Comparison of ENCODE assay signal across 8 cellular contexts in the genomic region with DNA sequence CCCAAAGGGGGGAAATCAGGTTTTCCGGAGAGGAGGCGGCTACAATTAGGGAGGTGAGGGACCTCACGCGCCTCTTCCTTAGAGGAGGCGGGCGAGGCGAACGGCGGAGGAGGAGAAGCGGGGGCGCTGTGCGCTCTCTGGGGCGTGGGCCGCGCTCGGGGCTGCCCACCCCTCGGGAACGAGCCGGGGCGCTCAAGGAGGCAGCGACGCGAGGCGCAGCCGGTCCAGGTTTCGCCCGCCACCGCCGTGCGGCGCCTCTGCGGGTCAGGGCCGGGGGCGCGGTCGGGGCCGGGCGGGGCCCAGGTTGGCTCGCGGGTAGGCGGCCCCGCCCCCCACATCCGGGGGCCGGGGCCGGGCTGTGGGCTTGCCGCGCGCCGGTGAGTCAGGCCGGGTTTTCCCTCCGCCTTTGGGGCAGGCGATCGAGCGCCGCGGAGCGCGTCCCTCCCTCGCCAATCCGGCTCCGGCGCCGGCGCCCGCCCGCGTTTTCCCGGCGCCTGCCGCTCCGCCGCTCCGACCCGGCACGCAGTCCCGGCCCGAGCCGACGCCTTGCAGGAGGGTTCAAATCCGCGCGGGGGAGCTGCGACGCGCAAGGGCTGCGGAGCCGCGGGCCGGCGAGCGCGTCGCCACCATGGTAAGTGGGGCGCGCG. TPM values are rescaled to one million over a fixed set of nuclear protein-coding genes. Genes with fewer than 3 reads are reported as not detected.
A peak's percentile ranks its signal among the peaks of the same experiment; 100 is the strongest.
DNase-seq lines count a peak whose midpoint lies in the region; ATAC-seq and TF ChIP-seq lines count a peak whose summit lies in the region.

A gene with protein sequence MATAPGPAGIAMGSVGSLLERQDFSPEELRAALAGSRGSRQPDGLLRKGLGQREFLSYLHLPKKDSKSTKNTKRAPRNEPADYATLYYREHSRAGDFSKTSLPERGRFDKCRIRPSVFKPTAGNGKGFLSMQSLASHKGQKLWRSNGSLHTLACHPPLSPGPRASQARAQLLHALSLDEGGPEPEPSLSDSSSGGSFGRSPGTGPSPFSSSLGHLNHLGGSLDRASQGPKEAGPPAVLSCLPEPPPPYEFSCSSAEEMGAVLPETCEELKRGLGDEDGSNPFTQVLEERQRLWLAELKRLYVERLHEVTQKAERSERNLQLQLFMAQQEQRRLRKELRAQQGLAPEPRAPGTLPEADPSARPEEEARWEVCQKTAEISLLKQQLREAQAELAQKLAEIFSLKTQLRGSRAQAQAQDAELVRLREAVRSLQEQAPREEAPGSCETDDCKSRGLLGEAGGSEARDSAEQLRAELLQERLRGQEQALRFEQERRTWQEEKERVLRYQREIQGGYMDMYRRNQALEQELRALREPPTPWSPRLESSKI (plus strand): TSS at position 392 of the 647 bp plus-strand sequence. CDS start 6,052 bp downstream, outside the sequence.

- peak; percentile 10 for TF ChIP-seq CTCF in endodermal cell (conservative IDR thresholded peaks at IDR 0.05)
- TF ChIP-seq CTCF in natural killer cell (IDR thresholded peaks at IDR 0.05) = no peak

- peak within 1 kb of the TSS; percentile 88 for H3K4me3 ChIP-seq in endodermal cell (ENCODE audit: low read length)

- intact Hi-C loops in natural killer cell (cut with micrococcal nuclease) = loop anchor here (10.0 kb wide), 1 partner anchor 122 kb away; a partner anchor contains a TSS

- no peaks in the 10 kb centered on the region for H3K27me3 ChIP-seq in endodermal cell (ENCODE audit: control insufficient read depth, insufficient read depth, low read length, poor library complexity, severe bottlenecking)

- H3K4me1 Mint-ChIP-seq in endodermal cell (peaks cover 22% of the 10 kb centered on the region), natural killer cell (peaks cover 29 to 38% of the 10 kb centered on the region in 2 donors)
- H3K4me1 Mint-ChIP-seq in stimulated activated naive CD8-positive, alpha-beta T cell treated with anti-CD3 and anti-CD28 coated beads, Interleukin-15, amount 100 ng/mL, for 72 hours = peaks cover 53% of the 10 kb centered on the region

- H3K4me3 Mint-ChIP-seq in endodermal cell (peak within 1 kb of the TSS; percentile 92), natural killer cell (peak within 1 kb of the TSS; percentile 91)
- peak within 1 kb of the TSS; percentile 97 to 99 for H3K4me3 Mint-ChIP-seq in stimulated activated naive CD8-positive, alpha-beta T cell treated with anti-CD3 and anti-CD28 coated beads, Interleukin-15, amount 100 ng/mL, for 72 hours

- H3K4me1 ChIP-seq in endodermal cell (ENCODE audit: control insufficient read depth, insufficient read depth, low read length) = peaks cover 13% of the 10 kb centered on the region

- DNase-seq in NCI-H146 (lab: John Stamatoyannopoulos, UW) (peak; percentile 57), NCI-H146 treated with DMSO at 0.1 percent for 48 hours (lab: John Stamatoyannopoulos, UW; ENCODE audit: unreplicated experiment) (no peak), NCI-H2171 (lab: John Stamatoyannopoulos, UW) (peak; percentile 39), endodermal cell (peak; percentile 95), natural killer cell (peak; percentile 85)
- peak; percentile 68 to 74 for DNase-seq in activated CD8-positive, alpha-beta memory T cell treated with anti-CD3 and anti-CD28 coated beads for 1 hour (ENCODE audit: extremely low read depth in 1 of 2, low read depth in 1 of 2)
- peak; percentile 86 to 87 for DNase-seq in stimulated activated naive CD8-positive, alpha-beta T cell treated with anti-CD3 and anti-CD28 coated beads, Interleukin-15, amount 100 ng/mL, for 72 hours

- H3K27ac Mint-ChIP-seq in endodermal cell (peak within 1 kb of the TSS; percentile 92), natural killer cell (peak within 1 kb of the TSS; percentile 90 to 94)
- peak within 1 kb of the TSS; percentile 79 to 94 for H3K27ac Mint-ChIP-seq in stimulated activated naive CD8-positive, alpha-beta T cell treated with anti-CD3 and anti-CD28 coated beads, Interleukin-15, amount 100 ng/mL, for 72 hours

- no peaks in the 10 kb centered on the region for H3K36me3 ChIP-seq in endodermal cell (ENCODE audit: control insufficient read depth, insufficient read depth, low read length)

- peak within 1 kb of the TSS; percentile 63 for H3K9ac ChIP-seq in endodermal cell (ENCODE audit: extremely low read depth, low read length, poor library complexity, severe bottlenecking)

- H3K9me3 Mint-ChIP-seq in endodermal cell (peaks cover 4% of the 10 kb centered on the region), natural killer cell (no peaks in the 10 kb centered on the region)
- no peaks in the 10 kb centered on the region for H3K9me3 Mint-ChIP-seq in stimulated activated naive CD8-positive, alpha-beta T cell treated with anti-CD3 and anti-CD28 coated beads, Interleukin-15, amount 100 ng/mL, for 72 hours

- no peaks in the 10 kb centered on the region for H3K9me3 ChIP-seq in endodermal cell (ENCODE audit: control insufficient read depth, low read length)

- H3K27me3 Mint-ChIP-seq in endodermal cell (ENCODE audit: insufficient read depth) (peaks cover 16% of the 10 kb centered on the region), natural killer cell (ENCODE audit: low read depth in 2 of 2) (peaks cover 8 to 25% of the 10 kb centered on the region in 2 donors)
- H3K27me3 Mint-ChIP-seq in stimulated activated naive CD8-positive, alpha-beta T cell treated with anti-CD3 and anti-CD28 coated beads, Interleukin-15, amount 100 ng/mL, for 72 hours = no peaks in the 10 kb centered on the region

- 0% methylated on average over 53 to 96 of the region's 96 CpGs for WGBS in endodermal cell (ENCODE audit: insufficient coverage in 1 of 2, insufficient read length in 1 of 2), 2 experiments

- no peak within 1 kb of the TSS for H3K27ac ChIP-seq in endodermal cell (ENCODE audit: low read depth, low read length)

- H3K36me3 Mint-ChIP-seq in endodermal cell (ENCODE audit: low read depth) = no peaks in the 10 kb centered on the region
- no peaks in the 10 kb centered on the region for H3K36me3 Mint-ChIP-seq in natural killer cell

- ATAC-seq in HG02642 (IDR thresholded peaks at IDR 0.05; ENCODE audit: poor library complexity, unreplicated experiment) (peak; percentile 66), natural killer cell (peak; percentile 33 to 55 (median 49))
- ATAC-seq in stimulated activated naive CD8-positive, alpha-beta T cell treated with anti-CD3 and anti-CD28 coated beads, Interleukin-15, amount 100 ng/mL, for 72 hours = peak; percentile 67

RNA-seq across cellular contexts. Expression of the gene that starts here (rescaled TPM):
- total RNA-seq in endodermal cell = 10 to 100 TPM; 12.7 to 15.2 TPM
- polyA plus RNA-seq in endodermal cell (2013, experiment 1 of 2) = 6.5 TPM
- polyA plus RNA-seq in endodermal cell (2013, experiment 2 of 2) = 5.6 TPM
- 10 to 100 TPM in 1 of 3 donors, 1 to 10 TPM in 2; 5.6 to 16.9 (median 9.0) TPM for total RNA-seq in natural killer cell
